Comparison of ENCODE assay signal across 8 cellular contexts in the genomic region with DNA sequence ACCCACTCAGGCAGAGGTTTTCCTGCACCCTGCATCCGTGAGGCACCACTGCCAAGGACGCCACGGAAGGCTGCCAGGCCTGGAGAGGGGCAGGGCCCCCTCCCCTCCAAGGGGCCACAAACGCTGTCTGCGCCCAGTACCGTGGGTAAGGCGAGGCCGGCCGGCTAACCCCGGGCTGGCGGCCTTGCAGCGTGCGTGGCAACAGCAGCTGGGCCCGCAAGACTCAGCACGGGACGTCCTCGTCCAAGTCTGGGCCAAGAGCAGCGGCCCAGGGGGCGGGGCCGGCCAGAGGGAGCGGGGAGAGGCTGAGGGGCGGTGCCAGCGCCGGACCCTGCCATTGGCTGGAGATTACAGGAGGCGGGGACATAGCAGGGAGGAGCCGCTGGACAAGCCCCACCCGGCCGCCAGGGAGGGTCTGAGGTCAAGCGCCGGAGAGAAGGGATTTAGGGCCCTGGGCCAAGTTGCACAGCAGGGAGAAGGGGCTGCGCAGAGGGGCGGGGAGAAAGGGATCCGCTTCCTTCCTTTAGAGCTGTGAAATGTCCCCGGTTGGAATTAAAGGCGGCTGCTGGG. TPM values are rescaled to one million over a fixed set of nuclear protein-coding genes. Genes with fewer than 3 reads are reported as not detected.
DNase-seq lines count a peak whose midpoint lies in the region; ATAC-seq and TF ChIP-seq lines count a peak whose summit lies in the region.

No MANE protein-coding gene starts in this region.

- TF ChIP-seq CTCF in GM20000 (IDR thresholded peaks at IDR 0.05; ENCODE audit: extremely low read depth, missing control alignments) (no peak), smooth muscle cell (IDR thresholded peaks at IDR 0.05; ENCODE audit: borderline replicate concordance, insufficient read depth, poor library complexity, severe bottlenecking) (no peak)

- H3F3A ChIP-seq in smooth muscle cell (ENCODE audit: low read depth): no peaks in the 10 kb centered on the region

- H3K4me1 ChIP-seq in smooth muscle cell (ENCODE audit: low read depth): peaks cover 3% of the 10 kb centered on the region

- H3K4me3 ChIP-seq in smooth muscle cell: peak overlapping the region; percentile 37

- 7% methylated on average over 33 of the region's 35 CpGs for WGBS in smooth muscle cell (ENCODE audit: low lambda C conversion rate)

- peak; percentile 51 for ATAC-seq in HG03571 (IDR thresholded peaks at IDR 0.05; ENCODE audit: unreplicated experiment)

- in situ Hi-C loops in Caki2 (cut with HindIII; ENCODE audit: low pct_unique_long_range_greater_than_20kb, low sequenced_read_pairs): no loop called here

- no peak overlapping the region for H3K9ac ChIP-seq in smooth muscle cell (ENCODE audit: low read depth)

- H3K36me3 ChIP-seq in smooth muscle cell (ENCODE audit: low read depth): no peaks in the 10 kb centered on the region

- H3K9me3 ChIP-seq in smooth muscle cell (replicated peaks; ENCODE audit: low read depth): no peaks in the 10 kb centered on the region

- no peak overlapping the region for H3K27ac ChIP-seq in smooth muscle cell (ENCODE audit: low read depth)

- H3K4me2 ChIP-seq in smooth muscle cell: peak overlapping the region; percentile 82

- DNase-seq in Caki2 (ENCODE audit: low read depth): peak; percentile 78
- peak; percentile 90 for DNase-seq in GM20000 (ENCODE audit: low spot score)
- peak; percentile 92 for DNase-seq in SK-N-DZ (ENCODE audit: low spot score)
- peak; percentile 42 for DNase-seq in cortex of kidney (lab: John Stamatoyannopoulos, UW)
- DNase-seq in kidney tubule cell (ENCODE audit: low spot score): peak; percentile 83
- DNase-seq in smooth muscle cell (lab: John Stamatoyannopoulos, UW; ENCODE audit: unreplicated experiment): peak; percentile 80
- no peak for DNase-seq in RPMI8226

- H4K20me1 ChIP-seq in smooth muscle cell (ENCODE audit: low read depth): no peaks in the 10 kb centered on the region

- H3K79me2 ChIP-seq in smooth muscle cell (ENCODE audit: low read depth): no peaks in the 10 kb centered on the region

- no peaks in the 10 kb centered on the region for H3K27me3 ChIP-seq in smooth muscle cell (ENCODE audit: low read depth)

- H2AFZ ChIP-seq in smooth muscle cell (ENCODE audit: low read depth): peak overlapping the region; percentile 49

RNA-seq across cellular contexts. Expression of a gene that starts 16.0 kb away (rescaled TPM):
- total RNA-seq in Caki2 (2014; rRNA removed; shearing (Covaris generic); ENCODE audit: low replicate concordance): not detected in 2 replicates
- 11.6 and 16.9 TPM in 2 replicates for polyA plus RNA-seq in SK-N-DZ (2014; cell fraction: cytosol; rRNA removed)
- 44.9 and 68.1 TPM in 2 replicates for polyA plus RNA-seq in SK-N-DZ (2014; cell fraction: nucleus; rRNA removed)
- total RNA-seq in smooth muscle cell: 1.3 and 9.4 TPM in 2 replicates
- 7.3 and 7.4 TPM in 2 replicates for polyA plus RNA-seq in smooth muscle cell

RNA-seq across cellular contexts. Expression of a gene that starts 31.1 kb away (rescaled TPM):
- 27.5 and 40.9 TPM in 2 replicates for total RNA-seq in Caki2 (2014; rRNA removed; shearing (Covaris generic); ENCODE audit: low replicate concordance)
- polyA plus RNA-seq in SK-N-DZ (2014; cell fraction: cytosol; rRNA removed): 76.1 and 111 TPM in 2 replicates
- 36.7 and 53.3 TPM in 2 replicates for polyA plus RNA-seq in SK-N-DZ (2014; cell fraction: nucleus; rRNA removed)
- total RNA-seq in smooth muscle cell: 31.1 and 34.2 TPM in 2 replicates
- polyA plus RNA-seq in smooth muscle cell: 108 and 110 TPM in 2 replicates

RNA-seq across cellular contexts. Expression of a gene that starts 37.9 kb away (rescaled TPM):
- not detected in 2 replicates for total RNA-seq in Caki2 (2014; rRNA removed; shearing (Covaris generic); ENCODE audit: low replicate concordance)
- 0.12 and 0.16 TPM in 2 replicates for polyA plus RNA-seq in SK-N-DZ (2014; cell fraction: cytosol; rRNA removed)
- polyA plus RNA-seq in SK-N-DZ (2014; cell fraction: nucleus; rRNA removed): 0.50 and 0.64 TPM in 2 replicates
- not detected in 2 replicates for total RNA-seq in smooth muscle cell
- not detected in 2 replicates for polyA plus RNA-seq in smooth muscle cell

RNA-seq across cellular contexts. Expression of a gene that starts 39.2 kb away (rescaled TPM):
- total RNA-seq in Caki2 (2014; rRNA removed; shearing (Covaris generic); ENCODE audit: low replicate concordance): not detected in 2 replicates
- polyA plus RNA-seq in SK-N-DZ (2014; cell fraction: cytosol; rRNA removed): 8.5 and 10.4 TPM in 2 replicates
- polyA plus RNA-seq in SK-N-DZ (2014; cell fraction: nucleus; rRNA removed): 1.5 and 3.7 TPM in 2 replicates
- 0.18 TPM in 1 of 2 replicates, not detected in the other for total RNA-seq in smooth muscle cell
- 0.34 and 0.76 TPM in 2 replicates for polyA plus RNA-seq in smooth muscle cell
